In the genomic region with DNA sequence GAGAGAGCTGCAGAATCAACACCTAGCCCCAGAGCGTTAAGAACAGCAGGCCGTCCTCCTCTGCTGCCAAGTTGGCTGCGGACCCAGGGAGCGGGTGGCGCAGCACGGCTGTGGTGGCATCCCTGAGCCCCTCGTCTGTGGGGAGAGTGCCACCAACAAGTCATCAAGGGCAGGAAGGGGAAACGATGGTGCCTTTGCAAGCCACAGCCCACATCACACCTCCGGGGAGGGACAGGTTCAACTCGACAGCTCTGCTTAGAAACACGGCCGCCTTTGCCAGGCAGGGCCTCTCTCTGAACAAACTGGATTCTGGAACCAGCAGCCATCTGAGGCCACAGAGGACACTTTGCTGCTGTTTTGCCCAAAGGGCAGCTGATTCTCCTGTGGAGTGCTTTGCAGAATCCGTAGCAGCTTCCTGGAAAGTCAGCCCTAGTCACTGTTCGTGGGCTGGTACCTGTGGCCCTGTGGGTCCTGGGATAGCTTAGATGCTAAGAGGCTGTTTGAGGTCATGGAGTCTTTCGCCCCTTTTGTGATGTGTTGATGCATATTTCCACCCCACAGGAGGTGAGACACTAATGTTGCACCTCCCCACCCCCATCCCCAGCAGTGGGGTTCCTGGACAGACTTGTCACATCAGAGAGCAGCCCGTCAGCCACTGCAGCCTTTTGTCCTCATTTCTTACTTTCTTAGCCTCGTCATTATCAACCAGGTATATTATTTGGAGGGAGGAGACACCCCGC, we compare ENCODE assay signal across 15 cellular contexts.
DNase-seq lines count a peak whose midpoint lies in the region; ATAC-seq and TF ChIP-seq lines count a peak whose summit lies in the region.
"Had no signal": no experiment of that assay in that cellular context is flagged by ENCODE, and none has a peak within 500 bp of the region (broad histone marks: within the 10 kb centered on the region; RNA-seq: fewer than 3 reads in every experiment).

No MANE protein-coding gene starts in this region.

- no peaks in the 10 kb centered on the region for H3K27me3 Mint-ChIP-seq in CD4-positive, alpha-beta memory T cell
- no peaks in the 10 kb centered on the region for H3K27me3 Mint-ChIP-seq in activated naive CD4-positive, alpha-beta T cell treated with anti-CD3 and anti-CD28 coated beads, Interleukin-2, amount 10 ng/mL, durations not matched to agents 7 days and 5 days
- no peaks in the 10 kb centered on the region for H3K27me3 Mint-ChIP-seq in stimulated activated naive B cell treated with anti-CD40 and anti-IgM and Interleukin-4, amounts not matched to agents 10 μg/mL and 1 μg/mL and 100 μg/mL, for 72 hours
- H3K27me3 Mint-ChIP-seq: memory B cell had no signal

- TF ChIP-seq EP300 in suprapubic skin (IDR thresholded peaks at IDR 0.05) = no peak

- peaks cover under 1% of the 10 kb centered on the region; the same call in 1 of the 2 replicates for H4K20me1 ChIP-seq in Karpas-422 (ENCODE audit: insufficient read depth, low read depth, low read length)

- peak in 4 of 5 donors; percentile 4 to 28 (median 20) for DNase-seq in CD4-positive, alpha-beta memory T cell
- peak; percentile 55 for DNase-seq in activated CD4-positive, alpha-beta T cell treated with anti-CD3 and anti-CD28 coated beads for 48 hours
- peak; percentile 70 for DNase-seq in activated naive CD4-positive, alpha-beta T cell treated with anti-CD3 and anti-CD28 coated beads, Interleukin-2, amount 10 ng/mL, durations not matched to agents 7 days and 5 days
- no peak for DNase-seq in stimulated activated naive B cell treated with anti-CD40 and anti-IgM and Interleukin-4, amounts not matched to agents 10 μg/mL and 1 μg/mL and 100 μg/mL, for 72 hours
- DNase-seq in Karpas-422 (no peak), suprapubic skin (ENCODE audit: low spot score in 2 of 2) (no peak)
- DNase-seq: GDM1, NCI-H187 treated with DMSO at 0.1 percent for 48 hours, NCI-H748 treated with DMSO at 0.1 percent for 48 hours had no signal

- no peaks in the 10 kb centered on the region for H3K27me3 ChIP-seq in CD4-positive, alpha-beta memory T cell (ENCODE audit: insufficient read depth, low read length)
- no peaks in the 10 kb centered on the region for H3K27me3 ChIP-seq in neutrophil
- H3K27me3 ChIP-seq in Karpas-422 (ENCODE audit: low read length) = no peaks in the 10 kb centered on the region
- H3K27me3 ChIP-seq in suprapubic skin = no peaks in the 10 kb centered on the region
- H3K27me3 ChIP-seq: SJSA1 had no signal

- H3K27ac Mint-ChIP-seq in CD4-positive, alpha-beta memory T cell = no peak overlapping the region
- H3K27ac Mint-ChIP-seq in activated naive CD4-positive, alpha-beta T cell treated with anti-CD3 and anti-CD28 coated beads, Interleukin-2, amount 10 ng/mL, durations not matched to agents 7 days and 5 days = peak overlapping the region; percentile 83
- H3K27ac Mint-ChIP-seq in stimulated activated naive B cell treated with anti-CD40 and anti-IgM and Interleukin-4, amounts not matched to agents 10 μg/mL and 1 μg/mL and 100 μg/mL, for 72 hours = no peak overlapping the region
- H3K27ac Mint-ChIP-seq: memory B cell had no signal

- H3K36me3 Mint-ChIP-seq in CD4-positive, alpha-beta memory T cell = peaks cover 12 to 21% of the 10 kb centered on the region in 2 donors
- H3K36me3 Mint-ChIP-seq in activated naive CD4-positive, alpha-beta T cell treated with anti-CD3 and anti-CD28 coated beads, Interleukin-2, amount 10 ng/mL, durations not matched to agents 7 days and 5 days = peaks cover 4% of the 10 kb centered on the region
- H3K36me3 Mint-ChIP-seq in stimulated activated naive B cell treated with anti-CD40 and anti-IgM and Interleukin-4, amounts not matched to agents 10 μg/mL and 1 μg/mL and 100 μg/mL, for 72 hours = peaks cover 32 to 58% of the 10 kb centered on the region in 2 donors

- no peaks in the 10 kb centered on the region for H3K9me3 ChIP-seq in CD4-positive, alpha-beta memory T cell (ENCODE audit: control insufficient read depth in 1 of 2, low read length in 2 of 2)
- H3K9me3 ChIP-seq in neutrophil (no peaks in the 10 kb centered on the region), Karpas-422 (ENCODE audit: low read length) (no peaks in the 10 kb centered on the region), suprapubic skin (no peaks in the 10 kb centered on the region)
- H3K9me3 ChIP-seq: HAP-1, SJSA1 had no signal

- H3K9ac ChIP-seq in Karpas-422 (ENCODE audit: low read length) = no peak overlapping the region

- H3K4me1 Mint-ChIP-seq in CD4-positive, alpha-beta memory T cell = peaks cover 38 to 59% (median 49%) of the 10 kb centered on the region in 4 donors
- peaks cover 80% of the 10 kb centered on the region for H3K4me1 Mint-ChIP-seq in activated naive CD4-positive, alpha-beta T cell treated with anti-CD3 and anti-CD28 coated beads, Interleukin-2, amount 10 ng/mL, durations not matched to agents 7 days and 5 days
- H3K4me1 Mint-ChIP-seq in stimulated activated naive B cell treated with anti-CD40 and anti-IgM and Interleukin-4, amounts not matched to agents 10 μg/mL and 1 μg/mL and 100 μg/mL, for 72 hours = peaks cover 45 to 73% of the 10 kb centered on the region in 2 donors

- peak overlapping the region in 4 of 8 donors; percentile 8 to 58 (median 36) for H3K4me3 Mint-ChIP-seq in CD4-positive, alpha-beta memory T cell
- H3K4me3 Mint-ChIP-seq in activated naive CD4-positive, alpha-beta T cell treated with anti-CD3 and anti-CD28 coated beads, Interleukin-2, amount 10 ng/mL, durations not matched to agents 7 days and 5 days = no peak overlapping the region
- H3K4me3 Mint-ChIP-seq in stimulated activated naive B cell treated with anti-CD40 and anti-IgM and Interleukin-4, amounts not matched to agents 10 μg/mL and 1 μg/mL and 100 μg/mL, for 72 hours = no peak overlapping the region
- H3K4me3 Mint-ChIP-seq: memory B cell had no signal

- POLR2A ChIA-PET in CD4-positive, alpha-beta memory T cell (lab: Charles Lee; ENCODE audit: partially characterized antibody) = no interaction called here

- TF ChIP-seq CTCF in neutrophil (IDR thresholded peaks at IDR 0.05) (no peak), suprapubic skin (IDR thresholded peaks at IDR 0.05) (no peak)

- no peak overlapping the region for H3K4me2 ChIP-seq in Karpas-422 (ENCODE audit: low read depth, low read length, poor library complexity, severe bottlenecking)

- H3K9me3 Mint-ChIP-seq in CD4-positive, alpha-beta memory T cell = peaks cover 0 to 1% (median 0%) of the 10 kb centered on the region in 8 donors
- no peaks in the 10 kb centered on the region for H3K9me3 Mint-ChIP-seq in activated naive CD4-positive, alpha-beta T cell treated with anti-CD3 and anti-CD28 coated beads, Interleukin-2, amount 10 ng/mL, durations not matched to agents 7 days and 5 days
- no peaks in the 10 kb centered on the region for H3K9me3 Mint-ChIP-seq in stimulated activated naive B cell treated with anti-CD40 and anti-IgM and Interleukin-4, amounts not matched to agents 10 μg/mL and 1 μg/mL and 100 μg/mL, for 72 hours
- H3K9me3 Mint-ChIP-seq: memory B cell had no signal

- H3K79me2 ChIP-seq in Karpas-422 (ENCODE audit: low read length) = no peaks in the 10 kb centered on the region

- no peak overlapping the region for H2AFZ ChIP-seq in Karpas-422 (ENCODE audit: low read length)

- intact Hi-C loops in CD4-positive, alpha-beta memory T cell (cut with micrococcal nuclease) = no loop called here

- no peaks in the 10 kb centered on the region for H3K36me3 ChIP-seq in CD4-positive, alpha-beta memory T cell (ENCODE audit: insufficient read depth, low read length)
- no peaks in the 10 kb centered on the region for H3K36me3 ChIP-seq in neutrophil
- no peaks in the 10 kb centered on the region for H3K36me3 ChIP-seq in Karpas-422 (ENCODE audit: insufficient read depth, low read length)
- H3K36me3 ChIP-seq in suprapubic skin = no peaks in the 10 kb centered on the region
- H3K36me3 ChIP-seq: HAP-1, SJSA1 had no signal

- TF ChIP-seq POLR2A in suprapubic skin (IDR thresholded peaks at IDR 0.05) = no peak

- ATAC-seq in GM21423 (IDR thresholded peaks at IDR 0.05; ENCODE audit: unreplicated experiment) = no peak
- ATAC-seq in stimulated activated naive B cell treated with anti-CD40 and anti-IgM and Interleukin-4, amounts not matched to agents 10 μg/mL and 1 μg/mL and 100 μg/mL, for 72 hours (replicated peaks) = no peak

- no peak overlapping the region for H3K27ac ChIP-seq in CD4-positive, alpha-beta memory T cell (ENCODE audit: low read depth, low read length)
- H3K27ac ChIP-seq in neutrophil = peak overlapping the region; percentile 94
- H3K27ac ChIP-seq in Karpas-422 (ENCODE audit: low read length) = no peak overlapping the region
- no peak overlapping the region for H3K27ac ChIP-seq in suprapubic skin
- H3K27ac ChIP-seq: SJSA1, VCaP had no signal

- H3K9me2 ChIP-seq in Karpas-422 (replicated peaks; ENCODE audit: insufficient read depth, low read length) = no peaks in the 10 kb centered on the region

- H3K4me1 ChIP-seq in CD4-positive, alpha-beta memory T cell (ENCODE audit: insufficient read depth, low read length) = peaks cover 50% of the 10 kb centered on the region
- H3K4me1 ChIP-seq in neutrophil (ENCODE audit: control insufficient read depth in 1 of 2, insufficient read depth in 1 of 2, low read depth in 1 of 2, low read length in 1 of 2) = peaks cover 44 to 54% of the 10 kb centered on the region in 2 experiments
- no peaks in the 10 kb centered on the region for H3K4me1 ChIP-seq in Karpas-422 (ENCODE audit: low read length)
- peaks cover 24% of the 10 kb centered on the region for H3K4me1 ChIP-seq in suprapubic skin
- H3K4me1 ChIP-seq: HAP-1, SJSA1 had no signal

- 91% methylated on average over 11 of the region's 18 CpGs for WGBS in suprapubic skin

- CTCF ChIA-PET in CD4-positive, alpha-beta memory T cell (lab: Charles Lee; ENCODE audit: partially characterized antibody) = no interaction called here
- CTCF ChIA-PET in activated naive CD4-positive, alpha-beta T cell treated with anti-CD3 and anti-CD28 coated beads, Interleukin-2, amount 10 ng/mL, durations not matched to agents 7 days and 5 days (lab: Charles Lee) = interaction anchor here (0.7 kb wide), 1 partner anchor 32 kb away, joined by 3 read pairs; no protein-coding TSS in a partner anchor

- H3K4me3 ChIP-seq in CD4-positive, alpha-beta memory T cell (ENCODE audit: low read length in 2 of 2) = no peak overlapping the region
- no peak overlapping the region for H3K4me3 ChIP-seq in neutrophil (ENCODE audit: low read depth in 1 of 2, low read length in 1 of 2)
- H3K4me3 ChIP-seq in Karpas-422 (ENCODE audit: low read length) = no peak overlapping the region
- no peak overlapping the region for H3K4me3 ChIP-seq in suprapubic skin
- H3K4me3 ChIP-seq: HAP-1, SJSA1 had no signal

Comparison
In these comparisons a context has a peak if more than half of its experiments do, and no peak if none do; other contexts are left out.
1. DNase-seq: peak in CD4-positive, alpha-beta memory T cell (4 of 5), activated CD4-positive, alpha-beta T cell treated with anti-CD3 and anti-CD28 coated beads for 48 hours (single experiment) and activated naive CD4-positive, alpha-beta T cell treated with anti-CD3 and anti-CD28 coated beads, Interleukin-2, amount 10 ng/mL, durations not matched to agents 7 days and 5 days (single experiment); none in stimulated activated naive B cell treated with anti-CD40 and anti-IgM and Interleukin-4, amounts not matched to agents 10 μg/mL and 1 μg/mL and 100 μg/mL, for 72 hours (single experiment), Karpas-422 (single experiment) and suprapubic skin (0 of 2).